Comparison of ENCODE assay signal across 12 cellular contexts in the genomic region with DNA sequence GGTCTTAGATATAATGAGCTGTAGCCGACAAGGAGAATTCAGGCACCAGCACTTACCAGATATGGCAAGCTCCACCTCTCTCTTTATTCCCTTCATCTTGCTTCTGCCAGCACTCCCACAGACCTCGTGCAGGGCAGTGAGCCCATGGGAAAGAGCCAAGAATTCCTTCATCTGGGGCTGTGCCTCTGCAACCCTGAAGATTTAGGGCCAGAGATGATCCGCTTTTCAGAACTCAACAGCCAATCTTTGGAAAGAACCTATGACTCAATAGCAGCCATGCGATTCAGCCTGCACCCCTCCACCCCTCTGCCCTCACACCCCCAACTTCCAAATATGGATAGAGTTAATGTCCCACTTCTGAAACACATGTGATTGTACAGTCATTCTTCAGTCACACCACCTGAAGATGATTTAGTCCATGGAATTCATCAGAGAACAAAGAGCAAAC.
DNase-seq lines count a peak whose midpoint lies in the region; ATAC-seq, FAIRE-seq and TF ChIP-seq lines count a peak whose summit lies in the region.
"Had no signal": no experiment of that assay in that cellular context is flagged by ENCODE, and none has a peak within 500 bp of the region (broad histone marks: within the 10 kb centered on the region; RNA-seq: fewer than 3 reads in every experiment).

No MANE protein-coding gene starts in this region.

- intact Hi-C loops in left cardiac atrium (cut with DNase I) = no loop called here

- peak; percentile 96 to 97 for ATAC-seq in left cardiac atrium

- peak overlapping the region; percentile 55 for H3K27ac Mint-ChIP-seq in astrocyte (ENCODE audit: unreplicated experiment)
- H3K27ac Mint-ChIP-seq: activated CD4-positive, alpha-beta memory T cell treated with anti-CD3 and anti-CD28 coated beads, Interleukin-2, amount 10 ng/mL, durations not matched to agents 7 days and 5 days had no signal

- in situ Hi-C loops in G401 (cut with HindIII; ENCODE audit: low sequenced_read_pairs) = no loop called here

- H3K4me1 Mint-ChIP-seq in astrocyte (ENCODE audit: low read depth, unreplicated experiment) = peaks cover 26% of the 10 kb centered on the region

- TF ChIP-seq CTCF in astrocyte (IDR thresholded peaks at IDR 0.05; ENCODE audit: insufficient read depth, low read depth, low read length) = no peak

- no peak overlapping the region for H2AFZ ChIP-seq in astrocyte (ENCODE audit: low read depth, low read length)
- H2AFZ ChIP-seq: PC-9 had no signal

- H3K27me3 ChIP-seq in astrocyte (ENCODE audit: insufficient read depth, low read length) = no peaks in the 10 kb centered on the region

- peaks cover 2% of the 10 kb centered on the region for H3K36me3 Mint-ChIP-seq in astrocyte (ENCODE audit: low read depth, unreplicated experiment)

- DNase-seq in G401 (ENCODE audit: low spot score) (peak; percentile 77), astrocyte (ENCODE audit: low read depth) (peak; percentile 96), left cardiac atrium (peak; percentile 57), skeletal muscle cell (ENCODE audit: low read depth) (peak; percentile 67), NCI-H1436 (lab: John Stamatoyannopoulos, UW) (no peak), DMS114 treated with DMSO at 0.1 percent for 48 hours (lab: John Stamatoyannopoulos, UW; ENCODE audit: unreplicated experiment) (no peak), NCI-H2196 treated with DMSO at 0.1 percent for 48 hours (lab: John Stamatoyannopoulos, UW; ENCODE audit: unreplicated experiment) (no peak)
- no peak for DNase-seq in stimulated activated CD4-positive, alpha-beta T cell treated with anti-CD3 and anti-CD28 coated beads, Interleukin-2, amount 100 ng/mL, for 24 hours
- DNase-seq: activated CD4-positive, alpha-beta memory T cell treated with anti-CD3 and anti-CD28 coated beads, Interleukin-2, amount 10 ng/mL, durations not matched to agents 7 days and 5 days; PC-9 had no signal

- H3K4me1 ChIP-seq in astrocyte (ENCODE audit: insufficient read depth, low read length) = peaks cover 23% of the 10 kb centered on the region

- FAIRE-seq in astrocyte (lab: Jason Lieb, UNC) = peak; percentile 56
- FAIRE-seq: D721Med had no signal

- H3K27me3 Mint-ChIP-seq in astrocyte (ENCODE audit: low read depth, unreplicated experiment) = no peaks in the 10 kb centered on the region
- H3K27me3 Mint-ChIP-seq: activated CD4-positive, alpha-beta memory T cell treated with anti-CD3 and anti-CD28 coated beads, Interleukin-2, amount 10 ng/mL, durations not matched to agents 7 days and 5 days; central memory CD8-positive, alpha-beta T cell had no signal

- H3K4me2 ChIP-seq in astrocyte (ENCODE audit: low read length) = peak overlapping the region; percentile 59
- H3K4me2 ChIP-seq: PC-9 had no signal

- H3K4me3 Mint-ChIP-seq in astrocyte (ENCODE audit: unreplicated experiment) = peak overlapping the region; percentile 54
- H3K4me3 Mint-ChIP-seq: activated CD4-positive, alpha-beta memory T cell treated with anti-CD3 and anti-CD28 coated beads, Interleukin-2, amount 10 ng/mL, durations not matched to agents 7 days and 5 days; central memory CD8-positive, alpha-beta T cell had no signal

- peaks cover 17% of the 10 kb centered on the region for H3K9me3 Mint-ChIP-seq in astrocyte (ENCODE audit: unreplicated experiment)

- H3K79me2 ChIP-seq in astrocyte (ENCODE audit: insufficient read depth, low read length) = no peaks in the 10 kb centered on the region

- H3K4me3 ChIP-seq in astrocyte (ENCODE audit: insufficient read depth, low read depth, low read length) = no peak overlapping the region
- H3K4me3 ChIP-seq in skeletal muscle cell (ENCODE audit: low read depth, low read length) = no peak overlapping the region
- H3K4me3 ChIP-seq: PC-9 had no signal

- H3K27ac ChIP-seq in astrocyte (ENCODE audit: low read depth, low read length) = peak overlapping the region; percentile 58
- H3K27ac ChIP-seq: PC-9 had no signal

- no peaks in the 10 kb centered on the region for H3K9me3 ChIP-seq in astrocyte (ENCODE audit: insufficient read depth, low read depth, low read length)

- no peaks in the 10 kb centered on the region for H3K36me3 ChIP-seq in astrocyte (ENCODE audit: insufficient read depth, low read length)

- peak overlapping the region; percentile 33 for H3K9ac ChIP-seq in astrocyte (ENCODE audit: low read length)

- no peaks in the 10 kb centered on the region for H4K20me1 ChIP-seq in astrocyte (ENCODE audit: insufficient read depth, low read length)

Comparison
In these comparisons a context has a peak if more than half of its experiments do, and no peak if none do; other contexts are left out.
1. DNase-seq: peak in G401 (single experiment), astrocyte (single experiment), left cardiac atrium (single experiment) and skeletal muscle cell (single experiment); none in NCI-H1436 (single experiment), stimulated activated CD4-positive, alpha-beta T cell treated with anti-CD3 and anti-CD28 coated beads, Interleukin-2, amount 100 ng/mL, for 24 hours (0 of 2), DMS114 treated with DMSO at 0.1 percent for 48 hours (single experiment) and NCI-H2196 treated with DMSO at 0.1 percent for 48 hours (single experiment).